Comparison of ENCODE assay signal across 25 cellular contexts in the genomic region with DNA sequence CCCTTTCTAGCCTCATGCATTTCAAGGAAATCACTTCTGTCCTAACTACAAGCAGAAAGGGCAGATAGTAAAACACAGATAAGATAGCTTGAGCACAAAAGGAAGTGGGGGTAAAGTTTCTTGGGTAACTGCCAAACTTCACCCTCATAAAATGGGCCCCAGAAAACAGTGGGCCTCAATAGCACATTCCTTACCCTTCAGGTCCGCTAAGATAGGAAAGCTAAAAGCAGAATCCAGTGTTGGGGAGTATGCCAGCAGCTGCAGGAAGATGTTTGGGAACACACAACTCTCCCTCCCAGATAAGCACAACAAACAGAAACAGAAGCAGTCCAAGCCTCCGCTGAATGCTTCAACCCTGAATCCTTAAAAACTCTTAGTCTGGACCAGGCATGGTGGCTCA.
DNase-seq lines count a peak whose midpoint lies in the region; ATAC-seq, FAIRE-seq and TF ChIP-seq lines count a peak whose summit lies in the region.
"Had no signal": no experiment of that assay in that cellular context is flagged by ENCODE, and none has a peak within 500 bp of the region (broad histone marks: within the 10 kb centered on the region; RNA-seq: fewer than 3 reads in every experiment).

No MANE protein-coding gene starts in this region.

- no peak overlapping the region for H3K14ac ChIP-seq in H1 (ENCODE audit: insufficient read length)

- H3K4me3 Mint-ChIP-seq in mesothelial cell of epicardium = no peak overlapping the region
- H3K4me3 Mint-ChIP-seq: CD4-positive, alpha-beta memory T cell had no signal

- no peak for TF ChIP-seq EP300 in H1 (IDR thresholded peaks at IDR 0.05; ENCODE audit: borderline replicate concordance in 1 of 2, low read depth in 2 of 2, low read length in 2 of 2)

- no peak for ATAC-seq in GM18873 (IDR thresholded peaks at IDR 0.05; ENCODE audit: low FRiP score, unreplicated experiment)
- ATAC-seq: GM12878 had no signal

- peaks cover 21% of the 10 kb centered on the region for H3K9me3 Mint-ChIP-seq in mesothelial cell of epicardium

- H2BK120ac ChIP-seq in H1 (replicated peaks; ENCODE audit: low read depth, low read length) = no peak overlapping the region

- no peak overlapping the region for H2BK20ac ChIP-seq in H1 (ENCODE audit: low read length)

- H3K27ac ChIP-seq in A673 (ENCODE audit: low read depth, low read length, poor library complexity, severe bottlenecking) (no peak overlapping the region), H1 (ENCODE audit: low read depth, low read length) (no peak overlapping the region)
- H3K27ac ChIP-seq: BLaER1 treated with 17β-estradiol and CSF1 and Interleukin-3, amounts not matched to agents 10 nM and 100 nM; SJSA1 had no signal

- no peak overlapping the region for H3K18ac ChIP-seq in H1 (ENCODE audit: extremely low read depth, low read length)

- H3K79me2 ChIP-seq in H1 (ENCODE audit: control insufficient read depth in 1 of 2, insufficient read depth in 2 of 2, low read length in 2 of 2) = no peaks in the 10 kb centered on the region

- peak overlapping the region; percentile 85; the same call in 1 of the 2 replicates for H2AFZ ChIP-seq in H1 (ENCODE audit: low read length)

- POLR2A ChIA-PET in A673 (lab: Charles Lee; ENCODE audit: low non-redundant PET) = no interaction called here
- POLR2A ChIA-PET in H1 (lab: Charles Lee; ENCODE audit: partially characterized antibody) = no interaction called here
- POLR2A ChIA-PET in GM10248 (lab: Yijun Ruan, JAX) = no interaction called here

- no peak for FAIRE-seq in H1 (lab: Jason Lieb, UNC)
- FAIRE-seq: A204.1, G401.6, GM12878 had no signal

- peak; percentile 18 for DNase-seq in A673 (ENCODE audit: low spot score)
- peak; percentile 19 for DNase-seq in HT-29 (ENCODE audit: low spot score)
- DNase-seq in H1 (ENCODE audit: low read depth in 1 of 2, low spot score in 2 of 2) = no peak
- no peak for DNase-seq in mesothelial cell of epicardium (ENCODE audit: low spot score in 2 of 2, unreplicated experiment in 2 of 2)
- no peak for DNase-seq in GM20000 (ENCODE audit: low spot score)
- no peak for DNase-seq in GM10248 (ENCODE audit: extremely low spot score)
- DNase-seq: AML-193; Caco-2; CD4-positive, alpha-beta memory T cell; H7; IMR-90; KG1; MM.1S; NCI-H1417; NCI-H1694; NCI-H2029 treated with DMSO at 0.1 percent for 48 hours; NCI-H526 treated with DMSO at 0.1 percent for 48 hours; Right ventricle myocardium superior; RPMI8226 had no signal

- H3K27me3 ChIP-seq in A673 (replicated peaks; ENCODE audit: insufficient read depth, low read depth, low read length, poor library complexity) (no peaks in the 10 kb centered on the region), H1 (replicated peaks in 1 of 4; ENCODE audit: control insufficient read depth in 3 of 4, extremely low read depth in 1 of 4, insufficient read depth in 3 of 4, low read length in 3 of 4) (no peaks in the 10 kb centered on the region)
- H3K27me3 ChIP-seq: BLaER1 treated with 17β-estradiol and CSF1 and Interleukin-3, amounts not matched to agents 10 nM and 100 nM; SJSA1 had no signal

- no peak overlapping the region for H4K5ac ChIP-seq in H1 (ENCODE audit: insufficient read length, low read depth, low read length)

- H3K27ac Mint-ChIP-seq in mesothelial cell of epicardium = peak overlapping the region; percentile 1
- H3K27ac Mint-ChIP-seq: CD4-positive, alpha-beta memory T cell had no signal

- no peaks in the 10 kb centered on the region for H3K27me3 Mint-ChIP-seq in mesothelial cell of epicardium (ENCODE audit: low read depth)
- H3K27me3 Mint-ChIP-seq: CD4-positive, alpha-beta memory T cell had no signal

- H4K8ac ChIP-seq in H1 (ENCODE audit: extremely low read depth, insufficient read depth, low read length) = no peak overlapping the region

- no peak overlapping the region for H3K9ac ChIP-seq in H1 (replicated peaks in 1 of 4; ENCODE audit: extremely low read depth in 1 of 4, low read depth in 3 of 4, low read length in 3 of 4)
- H3K9ac ChIP-seq: BLaER1 treated with 17β-estradiol and CSF1 and Interleukin-3, amounts not matched to agents 10 nM and 100 nM had no signal

- no peak overlapping the region for H2BK12ac ChIP-seq in H1 (ENCODE audit: low read depth, low read length)

- no peak overlapping the region for H3K4me2 ChIP-seq in H1 (ENCODE audit: insufficient read depth in 1 of 2, low read depth in 2 of 2, low read length in 2 of 2)
- H3K4me2 ChIP-seq: BLaER1 treated with 17β-estradiol and CSF1 and Interleukin-3, amounts not matched to agents 10 nM and 100 nM had no signal

- H2BK15ac ChIP-seq in H1 (ENCODE audit: low read length) = no peak overlapping the region

- no peaks in the 10 kb centered on the region for H3K79me1 ChIP-seq in H1 (ENCODE audit: low read depth, low read length)

- H3K4me1 ChIP-seq in A673 (ENCODE audit: insufficient read depth, low read length, poor library complexity, severe bottlenecking) = peaks cover 4% of the 10 kb centered on the region
- no peaks in the 10 kb centered on the region for H3K4me1 ChIP-seq in H1 (replicated peaks in 1 of 4; ENCODE audit: control insufficient read depth in 3 of 4, insufficient read depth in 4 of 4, low read length in 3 of 4)
- H3K4me1 ChIP-seq: BLaER1 treated with 17β-estradiol and CSF1 and Interleukin-3, amounts not matched to agents 10 nM and 100 nM; Caco-2; SJSA1 had no signal

- CTCF ChIA-PET in A673 (lab: Charles Lee) = no interaction called here
- CTCF ChIA-PET in H1 (lab: Charles Lee; ENCODE audit: partially characterized antibody) = no interaction called here
- CTCF ChIA-PET in GM10248 (lab: Yijun Ruan, JAX) = interaction anchor here (1.3 kb wide), 1 partner anchor 18 kb away, joined by 6 read pairs; no protein-coding TSS in a partner anchor

- H3K4me3 ChIP-seq in A673 (ENCODE audit: low read depth, low read length, poor library complexity, severe bottlenecking) (no peak overlapping the region), H1 (ENCODE audit: extremely low read depth in 1 of 4, insufficient read depth in 2 of 4, low read depth in 3 of 4, low read length in 4 of 4) (no peak overlapping the region)
- H3K4me3 ChIP-seq: BLaER1 treated with 17β-estradiol and CSF1 and Interleukin-3, amounts not matched to agents 10 nM and 100 nM; GM12878; SJSA1 had no signal

- H3K23me2 ChIP-seq in H1 (ENCODE audit: low read depth, low read length) = no peaks in the 10 kb centered on the region

- no peak for TF ChIP-seq RAD21 in H1 (IDR thresholded peaks at IDR 0.05 in 1 of 2, conservative IDR thresholded peaks at IDR 0.05 in 1 of 2; ENCODE audit: low read depth in 2 of 2, low read length in 2 of 2)

- no peaks in the 10 kb centered on the region for H4K20me1 ChIP-seq in H1 (replicated peaks in 1 of 2; ENCODE audit: control insufficient read depth in 1 of 2, insufficient read depth in 2 of 2, low read length in 2 of 2)
- H4K20me1 ChIP-seq: BLaER1 treated with 17β-estradiol and CSF1 and Interleukin-3, amounts not matched to agents 10 nM and 100 nM had no signal

- no peaks in the 10 kb centered on the region for H3K36me3 ChIP-seq in A673 (ENCODE audit: insufficient read depth, low read length, poor library complexity, severe bottlenecking)
- H3K36me3 ChIP-seq in H1 (ENCODE audit: control insufficient read depth in 2 of 4, insufficient read depth in 4 of 4, low read length in 3 of 4) = no peaks in the 10 kb centered on the region
- H3K36me3 ChIP-seq: BLaER1 treated with 17β-estradiol and CSF1 and Interleukin-3, amounts not matched to agents 10 nM and 100 nM; SJSA1 had no signal

- no peak overlapping the region for H4K91ac ChIP-seq in H1 (replicated peaks; ENCODE audit: insufficient read length, low read length)

- H3K36me3 Mint-ChIP-seq in mesothelial cell of epicardium = no peaks in the 10 kb centered on the region
- H3K36me3 Mint-ChIP-seq: CD4-positive, alpha-beta memory T cell had no signal

- TF ChIP-seq CTCF in A673 (conservative IDR thresholded peaks at IDR 0.05; ENCODE audit: low read depth, low read length) (no peak), H1 (IDR thresholded peaks at IDR 0.05; ENCODE audit: control extremely low read depth in 1 of 3, insufficient read depth in 1 of 3, low read depth in 1 of 3, low read length in 3 of 3) (no peak), mesothelial cell of epicardium (IDR thresholded peaks at IDR 0.05; ENCODE audit: unreplicated experiment) (no peak), GM20000 (IDR thresholded peaks at IDR 0.05; ENCODE audit: extremely low read depth, missing control alignments) (no peak), GM10248 (IDR thresholded peaks at IDR 0.05; ENCODE audit: control extremely low read depth, extremely low read depth, low read depth, missing control alignments) (no peak)

- H2BK5ac ChIP-seq in H1 (ENCODE audit: low read depth, low read length) = no peak overlapping the region

- BruUV-seq in A673 (replicated peaks; lab: Mats Ljungman, UMichigan) = no TSS peak

- H2AK5ac ChIP-seq in H1 (ENCODE audit: low read depth, low read length) = no peak overlapping the region

- H3K56ac ChIP-seq in H1 (replicated peaks; ENCODE audit: insufficient read length, low read depth, low read length) = no peak overlapping the region

- H3K9me3 ChIP-seq in A673 (ENCODE audit: low read depth, low read length, poor library complexity, severe bottlenecking) = no peaks in the 10 kb centered on the region
- no peaks in the 10 kb centered on the region for H3K9me3 ChIP-seq in H1 (ENCODE audit: insufficient read depth in 2 of 2, low read depth in 1 of 2, low read length in 1 of 2)
- H3K9me3 ChIP-seq: BLaER1 treated with 17β-estradiol and CSF1 and Interleukin-3, amounts not matched to agents 10 nM and 100 nM; Caco-2; SJSA1 had no signal

- TF ChIP-seq POLR2A in H1 (IDR thresholded peaks at IDR 0.05; ENCODE audit: control extremely low read depth in 1 of 2, low read depth in 2 of 2, low read length in 2 of 2) = no peak

- intact Hi-C loops in A673 (cut with micrococcal nuclease; ENCODE audit: unreplicated experiment) = no loop called here

- H3K4me1 Mint-ChIP-seq in mesothelial cell of epicardium = peaks cover 9% of the 10 kb centered on the region
- H3K4me1 Mint-ChIP-seq: CD4-positive, alpha-beta memory T cell had no signal

- H3K4ac ChIP-seq in H1 (replicated peaks; ENCODE audit: insufficient read length, low read depth, low read length) = no peak overlapping the region

- WGBS in H1 (ENCODE audit: extremely low coverage in 1 of 2, insufficient coverage in 1 of 2, insufficient read length in 1 of 2, insufficient replicate concordance in 2 of 2, low coverage in 1 of 2, low lambda C conversion rate in 2 of 2, missing lambda C conversion rate in 1 of 2), 2 experiments = 93% methylated on average over 2 of the region's 2 CpGs; no CpG with 5 or more reads in 1 of the 2 experiments

- H3K23ac ChIP-seq in H1 (ENCODE audit: insufficient read length) = no peak overlapping the region

TF ChIP-seq in H1, 55 proteins besides CTCF, POLR2A, EP300 and RAD21 (continues in another document):
- TF ChIP-seq HDAC6 (IDR thresholded peaks at IDR 0.05; ENCODE audit: low read depth, low read length) = no peak
- TF ChIP-seq TEAD4 (IDR thresholded peaks at IDR 0.05; ENCODE audit: low read depth, low read length) = no peak
- TF ChIP-seq BCL11A (IDR thresholded peaks at IDR 0.05; ENCODE audit: low read depth in 2 of 2, low read length in 2 of 2) = no peak
- TF ChIP-seq SAP30 (IDR thresholded peaks at IDR 0.05; ENCODE audit: insufficient read depth, insufficient replicate concordance, low read length) = no peak
- no peak for TF ChIP-seq NRF1 (IDR thresholded peaks at IDR 0.05; ENCODE audit: low read depth, low read length)
- no peak for TF ChIP-seq CEBPB (IDR thresholded peaks at IDR 0.05; ENCODE audit: low read depth, low read length)

Comparison
In these comparisons a context has a peak if more than half of its experiments do, and no peak if none do; other contexts are left out.
1. DNase-seq: peak in A673 (single experiment) and HT-29 (single experiment); none in H1 (0 of 2), mesothelial cell of epicardium (0 of 2), GM20000 (single experiment) and GM10248 (single experiment).